In the genomic region with DNA sequence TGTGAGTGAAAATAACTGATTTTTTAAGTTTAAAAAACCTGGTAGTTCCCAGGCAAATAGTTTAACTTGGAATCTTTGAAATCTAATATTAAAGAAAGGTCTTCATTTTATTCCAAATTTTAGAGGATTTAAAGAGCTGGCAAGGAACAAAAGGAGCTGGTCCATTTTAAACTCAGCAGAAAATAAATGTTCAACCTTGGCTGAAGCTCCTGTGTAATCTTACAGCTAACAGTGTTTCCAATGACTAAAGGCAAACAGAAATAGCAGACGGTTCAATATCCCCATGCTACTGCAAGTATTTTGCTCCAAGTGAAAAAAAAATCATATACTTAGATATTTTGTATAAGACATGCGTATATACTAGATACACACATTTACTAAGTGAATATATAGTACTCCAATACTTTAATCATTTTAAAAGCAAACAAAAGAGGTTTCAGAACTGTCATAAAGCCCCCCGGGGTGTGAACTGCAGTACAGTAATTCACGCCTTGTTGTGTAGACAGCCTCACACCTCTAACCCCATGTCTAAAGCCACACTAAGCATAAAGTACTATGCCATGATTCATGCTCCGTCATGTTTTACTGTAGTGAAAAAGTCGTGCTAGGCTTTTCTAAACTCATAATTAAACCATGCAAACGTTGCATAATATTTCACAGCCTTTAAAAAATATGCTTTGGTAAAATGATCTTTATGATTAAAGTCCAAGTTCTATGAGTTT, we compare ENCODE assay signal across 1 cellular context.
TF ChIP-seq lines count a peak whose summit lies in the region.

No MANE protein-coding gene starts in this region.

TF ChIP-seq in HepG2, 621 proteins besides CTCF, POLR2A, EP300 and RAD21 (continued from another document):
- TF ChIP-seq, protein P1, sequence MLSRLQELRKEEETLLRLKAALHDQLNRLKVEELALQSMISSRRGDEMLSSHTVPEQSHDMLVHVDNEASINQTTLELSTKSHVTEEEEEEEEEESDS (CRISPR knock-in tag; IDR thresholded peaks at IDR 0.05; ENCODE audit: borderline replicate concordance) = no peak
- TF ChIP-seq, protein P2, sequence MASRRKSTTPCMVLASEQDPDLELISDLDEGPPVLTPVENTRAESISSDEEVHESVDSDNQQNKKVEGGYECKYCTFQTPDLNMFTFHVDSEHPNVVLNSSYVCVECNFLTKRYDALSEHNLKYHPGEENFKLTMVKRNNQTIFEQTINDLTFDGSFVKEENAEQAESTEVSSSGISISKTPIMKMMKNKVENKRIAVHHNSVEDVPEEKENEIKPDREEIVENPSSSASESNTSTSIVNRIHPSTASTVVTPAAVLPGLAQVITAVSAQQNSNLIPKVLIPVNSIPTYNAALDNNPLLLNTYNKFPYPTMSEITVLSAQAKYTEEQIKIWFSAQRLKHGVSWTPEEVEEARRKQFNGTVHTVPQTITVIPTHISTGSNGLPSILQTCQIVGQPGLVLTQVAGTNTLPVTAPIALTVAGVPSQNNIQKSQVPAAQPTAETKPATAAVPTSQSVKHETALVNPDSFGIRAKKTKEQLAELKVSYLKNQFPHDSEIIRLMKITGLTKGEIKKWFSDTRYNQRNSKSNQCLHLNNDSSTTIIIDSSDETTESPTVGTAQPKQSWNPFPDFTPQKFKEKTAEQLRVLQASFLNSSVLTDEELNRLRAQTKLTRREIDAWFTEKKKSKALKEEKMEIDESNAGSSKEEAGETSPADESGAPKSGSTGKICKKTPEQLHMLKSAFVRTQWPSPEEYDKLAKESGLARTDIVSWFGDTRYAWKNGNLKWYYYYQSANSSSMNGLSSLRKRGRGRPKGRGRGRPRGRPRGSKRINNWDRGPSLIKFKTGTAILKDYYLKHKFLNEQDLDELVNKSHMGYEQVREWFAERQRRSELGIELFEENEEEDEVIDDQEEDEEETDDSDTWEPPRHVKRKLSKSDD (CRISPR knock-in tag; IDR thresholded peaks at IDR 0.05; ENCODE audit: low read depth) = no peak
- no peak for TF ChIP-seq PHF5A (CRISPR knock-in tag; IDR thresholded peaks at IDR 0.05; ENCODE audit: low read depth, unreplicated experiment)
